Comparison of ENCODE assay signal across 7 cellular contexts in the genomic region with DNA sequence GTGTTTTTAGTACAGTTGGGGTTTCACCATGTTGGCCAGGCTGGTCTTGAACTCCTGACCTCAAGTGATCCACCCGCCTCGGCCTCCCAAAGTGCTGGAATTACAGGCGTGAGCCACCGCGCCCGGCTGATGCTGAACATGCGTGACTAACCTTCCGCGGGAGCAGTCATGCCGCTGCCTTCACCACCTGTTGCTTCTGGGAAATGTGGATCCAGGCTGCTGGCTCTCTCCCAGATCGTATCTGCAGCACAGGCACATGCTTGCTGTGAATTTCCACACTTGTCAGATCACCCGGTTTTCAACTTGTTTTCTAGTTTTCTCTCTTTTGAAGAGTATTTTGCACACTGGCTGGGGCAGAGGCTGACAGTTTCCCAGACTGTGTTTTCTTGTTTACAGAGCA.
DNase-seq lines count a peak whose midpoint lies in the region; ATAC-seq, FAIRE-seq and TF ChIP-seq lines count a peak whose summit lies in the region.
"Not testable (repeated sequence)": the region's sequence is repeated elsewhere in the genome, so short reads cannot be mapped to it uniquely, and the experiment has no call there.

No MANE protein-coding gene starts in this region.

- not testable (repeated sequence) for TF ChIP-seq CTCF in Caco-2 (IDR thresholded peaks at IDR 0.05; ENCODE audit: insufficient read depth in 1 of 2, low read depth in 1 of 2, low read length in 1 of 2, severe bottlenecking in 1 of 2, unreplicated experiment in 1 of 2); IMR-90 (conservative IDR thresholded peaks at IDR 0.05; ENCODE audit: low read depth, low read length); SK-N-SH (IDR thresholded peaks at IDR 0.05); fibroblast of pulmonary artery (IDR thresholded peaks at IDR 0.05; ENCODE audit: low read length, missing control alignments); HepG2 (CRISPR knock-in tag; IDR thresholded peaks at IDR 0.05); pancreas (IDR thresholded peaks at IDR 0.05)

- not testable (repeated sequence) for H3K23ac ChIP-seq in IMR-90 (ENCODE audit: low read depth, low read length)

- not testable (repeated sequence) for H3K56ac ChIP-seq in IMR-90 (ENCODE audit: extremely low read depth, insufficient read depth, low read length)

- TF ChIP-seq POLR2A in IMR-90 (IDR thresholded peaks at IDR 0.05; ENCODE audit: low read depth, low read length); HepG2 (IDR thresholded peaks at IDR 0.05; ENCODE audit: insufficient read depth in 1 of 2, low read depth in 2 of 2, low read length in 2 of 2): not testable (repeated sequence)

- H2BK120ac ChIP-seq in IMR-90 (ENCODE audit: low read depth, low read length) = peak overlapping the region; percentile 21; the same call in 1 of the 2 replicates

- peaks cover 33% of the 10 kb centered on the region for H3K4me1 Mint-ChIP-seq in Caco-2 (ENCODE audit: low read depth, unreplicated experiment)

- not testable (repeated sequence) for H3K36me3 ChIP-seq in Caco-2 (ENCODE audit: control insufficient read depth, insufficient read depth, low read length); IMR-90 (ENCODE audit: control insufficient read depth, insufficient read depth, low read length); SK-N-SH (replicated peaks in 1 of 2; ENCODE audit: control insufficient read depth in 1 of 2, insufficient read depth in 2 of 2, low read length in 1 of 2); HepG2 (replicated peaks in 1 of 2; ENCODE audit: control insufficient read depth in 1 of 2, insufficient read depth in 2 of 2, low read length in 2 of 2); pancreas

- peak overlapping the region; percentile 41 for H3K4me2 ChIP-seq in IMR-90 (ENCODE audit: low read depth, low read length)
- not testable (repeated sequence) for H3K4me2 ChIP-seq in SK-N-SH; HepG2 (ENCODE audit: low read depth, low read length)

- peak overlapping the region; percentile 21; the same call in 1 of the 2 replicates for H3K4ac ChIP-seq in IMR-90 (ENCODE audit: low read depth, low read length)

- not testable (repeated sequence) for H2AK9ac ChIP-seq in IMR-90 (replicated peaks; ENCODE audit: low read depth, low read length, poor library complexity)

- 92% methylated on average over 11 of the region's 12 CpGs; no CpG with 5 or more reads in 1 of the 2 experiments for WGBS in IMR-90 (ENCODE audit: extremely low coverage in 2 of 2, insufficient read length in 1 of 2), 2 experiments
- 63% methylated on average over 6 of the region's 12 CpGs for WGBS in SK-N-SH (ENCODE audit: low lambda C conversion rate)
- 93% methylated on average over 12 of the region's 12 CpGs for WGBS in HepG2 (ENCODE audit: low lambda C conversion rate)
- WGBS in pancreas, 2 donors = 39 to 51% methylated on average over 12 of the region's 12 CpGs

- peaks cover 29 to 79% of the 10 kb centered on the region in 2 experiments; a peak in 3 of 4 replicates for H3K79me1 ChIP-seq in IMR-90 (ENCODE audit: low read depth in 1 of 2, low read length in 2 of 2)

- H3K4me1 ChIP-seq in Caco-2 (peaks cover 41% of the 10 kb centered on the region), IMR-90 (ENCODE audit: control insufficient read depth, insufficient read depth, low read length) (peaks cover 25% of the 10 kb centered on the region), HepG2 (ENCODE audit: insufficient read depth, low read length) (peaks cover 74% of the 10 kb centered on the region), pancreas (peaks cover 21 to 36% (median 35%) of the 10 kb centered on the region in 3 donors)
- not testable (repeated sequence) for H3K4me1 ChIP-seq in SK-N-SH (ENCODE audit: control insufficient read depth in 1 of 2, insufficient read depth in 2 of 2, low read depth in 1 of 2, low read length in 1 of 2)

- 0 out of 2 replicates have a peak overlapping the region, but pooled peaks have one; percentile 1 for H4K91ac ChIP-seq in IMR-90 (ENCODE audit: insufficient read depth, low read depth, low read length)

- BruUV-seq in Caco-2 (replicated peaks; lab: Mats Ljungman, UMichigan); IMR-90 (replicated peaks; lab: Mats Ljungman, UMichigan); HepG2 (replicated peaks; lab: Mats Ljungman, UMichigan): not testable (repeated sequence)

- not testable (repeated sequence) for H3K4me3 Mint-ChIP-seq in Caco-2 (ENCODE audit: unreplicated experiment)

- not testable (repeated sequence) for H2BK5ac ChIP-seq in IMR-90 (ENCODE audit: low read depth, low read length, poor library complexity, severe bottlenecking)

- not testable (repeated sequence) for H4K20me1 ChIP-seq in IMR-90 (ENCODE audit: insufficient read depth, low read length); SK-N-SH (ENCODE audit: insufficient read depth); HepG2 (ENCODE audit: insufficient read depth, low read length)

- TF ChIP-seq RAD21 in IMR-90 (IDR thresholded peaks at IDR 0.05; ENCODE audit: low read length); SK-N-SH (IDR thresholded peaks at IDR 0.05; ENCODE audit: low read length); HepG2 (CRISPR knock-in tag; IDR thresholded peaks at IDR 0.05): not testable (repeated sequence)

- peak overlapping the region in 1 of 2 experiments; percentile 6; a peak in 1 of 4 replicates for H4K8ac ChIP-seq in IMR-90 (ENCODE audit: low read depth in 2 of 2, low read length in 2 of 2)

- not testable (repeated sequence) for H2AK5ac ChIP-seq in IMR-90 (ENCODE audit: low read depth, low read length)

- peaks cover 18% of the 10 kb centered on the region for H3K36me3 Mint-ChIP-seq in Caco-2 (ENCODE audit: insufficient read depth, unreplicated experiment)

- H3K4me3 ChIP-seq in Caco-2 (ENCODE audit: low read depth, low read length); IMR-90 (ENCODE audit: insufficient read depth, low read depth, low read length); SK-N-SH (ENCODE audit: low read depth in 2 of 2, low read length in 1 of 2); fibroblast of pulmonary artery (replicated peaks; ENCODE audit: low read depth, low read length); HepG2 (replicated peaks in 1 of 3; ENCODE audit: insufficient read depth in 1 of 3, low read depth in 2 of 3, low read length in 3 of 3); pancreas: not testable (repeated sequence)

- intact Hi-C loops in Caco-2 (cut with micrococcal nuclease; ENCODE audit: unreplicated experiment) = loop anchor here (10.0 kb wide), 2 partner anchors 76 to 166 kb away; no protein-coding TSS in a partner anchor
- intact Hi-C loops in IMR-90 (cut with micrococcal nuclease); pancreas (cut with DNase I): not testable (repeated sequence)
- intact Hi-C loops in HepG2 (cut with micrococcal nuclease; ENCODE audit: unreplicated experiment) = loop anchor here (10.0 kb wide), 1 partner anchor 226 kb away; a partner anchor contains a TSS

- CTCF ChIA-PET in Caco-2 (lab: Charles Lee); IMR-90 (lab: Yijun Ruan, JAX); SK-N-SH (lab: Yijun Ruan, JAX); HepG2 (lab: Yijun Ruan, JAX; ENCODE audit: low intra/inter-chr PET ratio, low total read pairs): not testable (repeated sequence)

- not testable (repeated sequence) for H2BK15ac ChIP-seq in IMR-90 (ENCODE audit: low read depth, low read length)

- H3F3A ChIP-seq in SK-N-SH (replicated peaks; ENCODE audit: insufficient read depth) = not testable (repeated sequence)

- not testable (repeated sequence) for H3K27me3 ChIP-seq in Caco-2 (replicated peaks; ENCODE audit: control insufficient read depth, insufficient read depth, low read length); IMR-90 (ENCODE audit: control insufficient read depth, insufficient read depth, low read length); SK-N-SH (ENCODE audit: insufficient read depth); HepG2 (ENCODE audit: control insufficient read depth in 1 of 2, insufficient read depth in 2 of 2, low read length in 2 of 2); pancreas

- not testable (repeated sequence) for DNase-seq in Caco-2; HepG2 (ENCODE audit: low spot score)
- DNase-seq in IMR-90 = peak; percentile 37
- peak; percentile 50 for DNase-seq in SK-N-SH
- peak; percentile 45 for DNase-seq in cerebellum (ENCODE audit: low spot score)
- DNase-seq in fibroblast of pulmonary artery (ENCODE audit: low read depth) = peak; percentile 7
- peak; percentile 71 to 81 (median 78) for DNase-seq in pancreas

- in situ Hi-C loops in IMR-90 (cut with MboI; ENCODE audit: low sequenced_read_pairs) = not testable (repeated sequence)
- in situ Hi-C loops in HepG2 (cut with HindIII; ENCODE audit: extremely low pct_ligation_motif_present, low pct_unique_long_range_greater_than_20kb) = loop anchor here (5.0 kb wide), 1 partner anchor 94 kb away; no protein-coding TSS in a partner anchor

- H2AFZ ChIP-seq in IMR-90 (replicated peaks; ENCODE audit: low read length, poor library complexity); SK-N-SH (ENCODE audit: low read depth); HepG2 (ENCODE audit: low read length): not testable (repeated sequence)

- peaks cover 28% of the 10 kb centered on the region for H3K9me1 ChIP-seq in IMR-90 (ENCODE audit: insufficient read depth, low read length)

- not testable (repeated sequence) for H3K9me2 ChIP-seq in SK-N-SH

- H3K9ac ChIP-seq in IMR-90 (ENCODE audit: low read depth, low read length); SK-N-SH; HepG2 (ENCODE audit: insufficient read depth, low read depth, low read length): not testable (repeated sequence)

- POLR2A ChIA-PET in Caco-2 (lab: Charles Lee); IMR-90 (lab: Charles Lee; ENCODE audit: unreplicated experiment); SK-N-SH (lab: Yijun Ruan, JAX); HepG2 (lab: Yijun Ruan, JAX): not testable (repeated sequence)

- peak overlapping the region; percentile 59; the same call in 1 of the 2 replicates for H3K18ac ChIP-seq in IMR-90 (ENCODE audit: low read depth, low read length)

- not testable (repeated sequence) for H3K9me3 ChIP-seq in Caco-2; IMR-90 (ENCODE audit: control insufficient read depth, insufficient read depth, low read length); SK-N-SH; HepG2 (ENCODE audit: low read length); pancreas

- dilution Hi-C loops in IMR-90 (cut with HindIII; ENCODE audit: low sequenced_read_pairs, unreplicated experiment) = not testable (repeated sequence)

- H4K5ac ChIP-seq in IMR-90 (ENCODE audit: low read depth, low read length) = peak overlapping the region; percentile 37

- H3K14ac ChIP-seq in IMR-90 (replicated peaks; ENCODE audit: low read depth, low read length) = peak overlapping the region; percentile 26; the same call in 1 of the 2 replicates

- H3K27ac Mint-ChIP-seq in Caco-2 (ENCODE audit: unreplicated experiment) = peak overlapping the region; percentile 81

- not testable (repeated sequence) for ATAC-seq in IMR-90 (ENCODE audit: low read depth); HepG2
- peak in 3 of 4 donors; percentile 42 to 44 (median 43) for ATAC-seq in pancreas

- not testable (repeated sequence) for H2BK20ac ChIP-seq in IMR-90 (ENCODE audit: low read depth, low read length)

- not testable (repeated sequence) for H3K9me3 Mint-ChIP-seq in Caco-2 (ENCODE audit: unreplicated experiment)

- H3K27ac ChIP-seq in IMR-90 (ENCODE audit: insufficient read depth, low read length); SK-N-SH (ENCODE audit: low read depth in 2 of 2, low read length in 1 of 2): not testable (repeated sequence)
- H3K27ac ChIP-seq in HepG2 (ENCODE audit: extremely low read length, insufficient read depth, low read length) (peak overlapping the region; percentile 17), pancreas (peak overlapping the region in 3 of 4 donors; percentile 28 to 58 (median 36))

- not testable (repeated sequence) for TF ChIP-seq EP300 in SK-N-SH (IDR thresholded peaks at IDR 0.05; ENCODE audit: borderline replicate concordance in 1 of 2, low read depth in 1 of 2, low read length in 1 of 2); HepG2 (IDR thresholded peaks at IDR 0.05; ENCODE audit: low read depth in 2 of 2, low read length in 2 of 2); HepG2 (CRISPR knock-in tag; IDR thresholded peaks at IDR 0.05; ENCODE audit: borderline replicate concordance)

- not testable (repeated sequence) for FAIRE-seq in HepG2 (lab: Jason Lieb, UNC); pancreas (lab: Jason Lieb, UNC)

- not testable (repeated sequence) for H3K27me3 Mint-ChIP-seq in Caco-2 (ENCODE audit: insufficient read depth, unreplicated experiment)

- not testable (repeated sequence) for H3K79me2 ChIP-seq in SK-N-SH (ENCODE audit: insufficient read depth); HepG2 (ENCODE audit: insufficient read depth, low read length)
